19 cellular contexts compared by ENCODE assay signal in the genomic region with DNA sequence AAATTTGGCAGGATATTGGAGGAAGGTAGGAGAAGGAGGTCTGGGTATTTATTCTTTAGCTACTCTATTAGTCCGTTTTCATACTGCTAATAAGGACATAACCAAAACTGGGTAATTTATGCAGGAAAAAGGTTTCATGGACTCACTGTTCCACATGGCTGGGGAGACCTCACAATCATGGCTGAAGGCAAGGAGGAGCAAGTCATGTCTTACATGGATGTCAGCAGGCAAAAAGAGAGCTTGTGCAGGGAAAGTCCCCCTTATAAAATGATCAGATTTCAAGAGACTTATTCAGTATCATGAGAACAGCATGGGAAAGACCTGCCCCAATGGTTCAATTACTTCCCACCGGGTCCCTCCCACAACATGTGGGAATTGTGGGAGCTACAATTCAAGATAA. TPM values are rescaled to one million over a fixed set of nuclear protein-coding genes. Genes with fewer than 3 reads are reported as not detected.
A peak's percentile ranks its signal among the peaks of the same experiment; 100 is the strongest.
DNase-seq lines count a peak whose midpoint lies in the region; ATAC-seq and TF ChIP-seq lines count a peak whose summit lies in the region.
"Had no signal": no experiment of that assay in that cellular context is flagged by ENCODE, and none has a peak within 500 bp of the region (broad histone marks: within the 10 kb centered on the region; RNA-seq: fewer than 3 reads in every experiment).

No MANE protein-coding gene starts in this region.

- in situ Hi-C loops in gastrocnemius medialis (cut with MboI; ENCODE audit: low sequenced_read_pairs in 4 of 4) = no loop called here

- DNase-seq in gastrocnemius medialis (no peak), dermis blood vessel endothelial cell (no peak), mesothelial cell of epicardium (ENCODE audit: low spot score in 2 of 2, unreplicated experiment in 2 of 2) (no peak), NCI-H2227 treated with DMSO at 0.1 percent for 48 hours (lab: John Stamatoyannopoulos, UW) (no peak), T1000 (lab: John Stamatoyannopoulos, UW) (no peak)
- DNase-seq: activated CD4-positive, alpha-beta memory T cell treated with anti-CD3 and anti-CD28 coated beads, Interleukin-2, amount 10 ng/mL, durations not matched to agents 7 days and 5 days; activated CD4-positive, CD25-positive, alpha-beta regulatory T cell; activated naive CD4-positive, alpha-beta T cell treated with Interleukin-2 at 50 U/mL for 16 hours; CD4-positive, alpha-beta T cell; foreskin keratinocyte; H9; PC-9; stimulated activated CD4-positive, alpha-beta T cell treated with anti-CD3 and anti-CD28 coated beads, Interleukin-4, amount 100 ng/mL, for 1 hour; stimulated activated naive CD8-positive, alpha-beta T cell treated with anti-CD3 and anti-CD28 coated beads, Interleukin-15, amount 100 ng/mL, for 72 hours had no signal

- H3K27ac ChIP-seq in 22Rv1 (peak overlapping the region; percentile 62), angular gyrus (ENCODE audit: low read depth, low read length) (peak overlapping the region; percentile 81), layer of hippocampus (ENCODE audit: low read depth, low read length) (peak overlapping the region; percentile 60), gastrocnemius medialis (peak overlapping the region; percentile 66 to 77 (median 73))
- H3K27ac ChIP-seq: foreskin keratinocyte, PC-9 had no signal

- no peak overlapping the region for H3K4me3 Mint-ChIP-seq in mesothelial cell of epicardium
- H3K4me3 Mint-ChIP-seq: activated CD4-positive, alpha-beta memory T cell treated with anti-CD3 and anti-CD28 coated beads, Interleukin-2, amount 10 ng/mL, durations not matched to agents 7 days and 5 days; CD4-positive, alpha-beta T cell; H9; stimulated activated naive CD8-positive, alpha-beta T cell treated with anti-CD3 and anti-CD28 coated beads, Interleukin-15, amount 100 ng/mL, for 72 hours had no signal

- no peaks in the 10 kb centered on the region for H3K36me3 ChIP-seq in gastrocnemius medialis

- no peak overlapping the region for H3K4me3 ChIP-seq in gastrocnemius medialis
- H3K4me3 ChIP-seq: GM12878, PC-9 had no signal

- peaks cover 16% of the 10 kb centered on the region for H3K9me3 Mint-ChIP-seq in mesothelial cell of epicardium
- H3K9me3 Mint-ChIP-seq: activated CD4-positive, alpha-beta memory T cell treated with anti-CD3 and anti-CD28 coated beads, Interleukin-2, amount 10 ng/mL, durations not matched to agents 7 days and 5 days; CD4-positive, alpha-beta T cell; H9; stimulated activated naive CD8-positive, alpha-beta T cell treated with anti-CD3 and anti-CD28 coated beads, Interleukin-15, amount 100 ng/mL, for 72 hours had no signal

- no peaks in the 10 kb centered on the region for H3K9me3 ChIP-seq in gastrocnemius medialis

- intact Hi-C loops in gastrocnemius medialis (cut with DNase I; ENCODE audit: low total_unique reads) = no loop called here

- H3K27me3 ChIP-seq in layer of hippocampus (ENCODE audit: control insufficient read depth, insufficient read depth, low read length) = no peaks in the 10 kb centered on the region
- no peaks in the 10 kb centered on the region for H3K27me3 ChIP-seq in gastrocnemius medialis

- H3K36me3 Mint-ChIP-seq in mesothelial cell of epicardium = peaks cover 2% of the 10 kb centered on the region

- peaks cover 37 to 38% of the 10 kb centered on the region in 2 donors for H3K4me1 ChIP-seq in gastrocnemius medialis
- H3K4me1 ChIP-seq: foreskin keratinocyte had no signal

- no peaks in the 10 kb centered on the region for H3K27me3 Mint-ChIP-seq in mesothelial cell of epicardium (ENCODE audit: low read depth)
- H3K27me3 Mint-ChIP-seq: activated CD4-positive, alpha-beta memory T cell treated with anti-CD3 and anti-CD28 coated beads, Interleukin-2, amount 10 ng/mL, durations not matched to agents 7 days and 5 days; CD4-positive, alpha-beta T cell; stimulated activated naive CD8-positive, alpha-beta T cell treated with anti-CD3 and anti-CD28 coated beads, Interleukin-15, amount 100 ng/mL, for 72 hours had no signal

- TF ChIP-seq POLR2A in gastrocnemius medialis (IDR thresholded peaks at IDR 0.05) = no peak

- TF ChIP-seq CTCF in 22Rv1 (IDR thresholded peaks at IDR 0.05) = no peak
- no peak for TF ChIP-seq CTCF in gastrocnemius medialis (IDR thresholded peaks at IDR 0.05 in 4 of 5, conservative IDR thresholded peaks at IDR 0.05 in 1 of 5)
- TF ChIP-seq CTCF in mesothelial cell of epicardium (IDR thresholded peaks at IDR 0.05; ENCODE audit: unreplicated experiment) = no peak

- H3K27ac Mint-ChIP-seq in mesothelial cell of epicardium = no peak overlapping the region
- H3K27ac Mint-ChIP-seq: activated CD4-positive, alpha-beta memory T cell treated with anti-CD3 and anti-CD28 coated beads, Interleukin-2, amount 10 ng/mL, durations not matched to agents 7 days and 5 days; CD4-positive, alpha-beta T cell; H9; stimulated activated naive CD8-positive, alpha-beta T cell treated with anti-CD3 and anti-CD28 coated beads, Interleukin-15, amount 100 ng/mL, for 72 hours had no signal

- ATAC-seq in gastrocnemius medialis = no peak
- ATAC-seq: foreskin keratinocyte; GM12878; stimulated activated naive CD8-positive, alpha-beta T cell treated with anti-CD3 and anti-CD28 coated beads, Interleukin-15, amount 100 ng/mL, for 72 hours had no signal

- peaks cover 8% of the 10 kb centered on the region for H3K4me1 Mint-ChIP-seq in mesothelial cell of epicardium
- H3K4me1 Mint-ChIP-seq: activated CD4-positive, alpha-beta memory T cell treated with anti-CD3 and anti-CD28 coated beads, Interleukin-2, amount 10 ng/mL, durations not matched to agents 7 days and 5 days; stimulated activated naive CD8-positive, alpha-beta T cell treated with anti-CD3 and anti-CD28 coated beads, Interleukin-15, amount 100 ng/mL, for 72 hours had no signal

RNA-seq across cellular contexts. Expression of gene INMT, which starts 1.9 kb away (rescaled TPM):
- 1 to 10 TPM; 1.9 to 8.6 (median 5.5) TPM for total RNA-seq in gastrocnemius medialis
- 0.05 TPM in 1 of 2 replicates, not detected in the other for total RNA-seq in dermis blood vessel endothelial cell
- 3.3 to 4.3 TPM (median 3.4 TPM) in 3 replicates for total RNA-seq in mesothelial cell of epicardium
- total RNA-seq: endothelial cell of umbilical vein, foreskin keratinocyte, PC-9 had no signal

RNA-seq across cellular contexts. Expression of gene MINDY4, which starts 21.2 kb away (rescaled TPM):
- 1 to 10 TPM; 1.4 to 4.3 (median 3.0) TPM for total RNA-seq in gastrocnemius medialis
- total RNA-seq in dermis blood vessel endothelial cell = 2.7 and 6.1 TPM in 2 replicates
- total RNA-seq in mesothelial cell of epicardium = 10.8 to 11.6 TPM (median 11.3 TPM) in 3 replicates
